Comparison of ENCODE assay signal across 8 cellular contexts in the genomic region with DNA sequence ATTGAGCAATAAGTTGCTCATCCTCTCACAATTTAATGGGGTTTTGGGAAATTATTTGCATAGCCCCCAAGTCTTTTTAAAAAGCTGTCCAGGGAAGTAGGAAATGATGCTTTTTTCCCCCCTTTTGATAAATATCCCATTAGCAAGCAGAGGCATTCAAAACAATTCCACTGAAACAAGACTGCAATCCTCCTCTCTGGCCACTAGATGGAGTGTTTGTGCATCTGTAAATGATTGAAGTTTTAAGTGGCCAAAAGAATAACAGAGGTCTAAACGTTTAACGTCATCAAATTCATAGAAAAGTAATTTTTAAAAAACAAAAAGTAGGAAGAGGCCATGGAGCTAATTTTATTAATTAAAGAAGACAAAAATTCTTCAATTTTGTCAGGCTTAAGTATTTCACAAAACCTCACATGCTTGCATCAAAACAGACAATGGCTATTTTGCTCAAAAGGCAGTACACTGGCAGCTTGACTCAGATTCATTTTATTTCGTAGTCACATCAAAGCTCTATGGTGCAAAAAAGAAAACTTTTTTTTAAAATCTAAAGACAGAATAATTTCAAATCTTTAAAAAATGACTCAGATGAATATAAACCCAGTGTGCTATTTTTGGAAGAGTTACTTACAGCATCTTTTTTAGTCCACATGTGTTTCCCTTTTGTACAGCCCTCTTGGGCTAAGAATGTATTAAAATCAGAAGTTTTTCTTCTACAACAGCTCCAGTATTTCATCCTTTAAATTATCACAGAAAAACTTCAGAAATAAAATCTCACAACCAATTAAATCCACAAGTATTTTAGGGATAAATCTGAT. TPM values are rescaled to one million over a fixed set of nuclear protein-coding genes. Genes with fewer than 3 reads are reported as not detected.
DNase-seq lines count a peak whose midpoint lies in the region; ATAC-seq and TF ChIP-seq lines count a peak whose summit lies in the region.

No MANE protein-coding gene starts in this region.

- TF ChIP-seq CTCF in brain (conservative IDR thresholded peaks at IDR 0.05) (peak; percentile 57 to 82), liver (IDR thresholded peaks at IDR 0.05; ENCODE audit: low read depth, low read length, missing input control) (peak; percentile 73)

- H3K9me3 ChIP-seq in liver (ENCODE audit: control insufficient read depth in 4 of 4, low read length in 3 of 4): no peaks in the 10 kb centered on the region

- H3K27me3 ChIP-seq in liver (ENCODE audit: control insufficient read depth in 4 of 4, insufficient read depth in 4 of 4, low read length in 3 of 4): no peaks in the 10 kb centered on the region

- H3K36me3 Mint-ChIP-seq in brain: peaks cover 64% of the 10 kb centered on the region

- no peak overlapping the region for H3K9ac ChIP-seq in liver (ENCODE audit: low read depth in 1 of 2, low read length in 2 of 2)

- H3K4me1 ChIP-seq in liver (ENCODE audit: control insufficient read depth in 4 of 4, insufficient read depth in 4 of 4, low read length in 3 of 4): no peaks in the 10 kb centered on the region

- H3K36me3 ChIP-seq in liver (ENCODE audit: control insufficient read depth in 4 of 4, insufficient read depth in 3 of 4, low read depth in 1 of 4, low read length in 3 of 4): peaks cover 6 to 43% (median 29%) of the 10 kb centered on the region in 4 donors

- H3K4me3 ChIP-seq in liver (ENCODE audit: low read depth in 1 of 3, low read length in 3 of 3): no peak overlapping the region

- H3K27ac Mint-ChIP-seq in brain: peak overlapping the region in 3 of 5 experiments; percentile 1 to 55 (median 4)

- no peak overlapping the region for H3K4me3 Mint-ChIP-seq in brain

- no peak overlapping the region for H3K27ac ChIP-seq in liver (ENCODE audit: low read depth in 1 of 2, low read length in 2 of 2)

- DNase-seq in NCI-H1436 (lab: John Stamatoyannopoulos, UW): peak; percentile 60
- DNase-seq in NCI-H1436 treated with DMSO at 0.1 percent for 48 hours (lab: John Stamatoyannopoulos, UW): no peak
- DNase-seq in NCI-H748 (lab: John Stamatoyannopoulos, UW; ENCODE audit: unreplicated experiment): peak; percentile 39
- no peak for DNase-seq in ecto neural progenitor cell (ENCODE audit: low spot score)

- H3K9me3 Mint-ChIP-seq in brain: no peaks in the 10 kb centered on the region

- TF ChIP-seq RAD21 in liver (IDR thresholded peaks at IDR 0.05): peak; percentile 71 to 82

- H3K27me3 Mint-ChIP-seq in brain: no peaks in the 10 kb centered on the region

- ATAC-seq in GM19372 (IDR thresholded peaks at IDR 0.05; ENCODE audit: low read depth, unreplicated experiment) (peak; percentile 86), HG03432 (IDR thresholded peaks at IDR 0.05; ENCODE audit: unreplicated experiment) (peak; percentile 89)

- peaks cover 9% of the 10 kb centered on the region for H3K4me1 Mint-ChIP-seq in brain

- 21% methylated on average over 3 of the region's 3 CpGs for WGBS in liver

TF ChIP-seq in liver, 16 proteins besides CTCF, POLR2A, EP300 and RAD21:
- TF ChIP-seq, protein P1, sequence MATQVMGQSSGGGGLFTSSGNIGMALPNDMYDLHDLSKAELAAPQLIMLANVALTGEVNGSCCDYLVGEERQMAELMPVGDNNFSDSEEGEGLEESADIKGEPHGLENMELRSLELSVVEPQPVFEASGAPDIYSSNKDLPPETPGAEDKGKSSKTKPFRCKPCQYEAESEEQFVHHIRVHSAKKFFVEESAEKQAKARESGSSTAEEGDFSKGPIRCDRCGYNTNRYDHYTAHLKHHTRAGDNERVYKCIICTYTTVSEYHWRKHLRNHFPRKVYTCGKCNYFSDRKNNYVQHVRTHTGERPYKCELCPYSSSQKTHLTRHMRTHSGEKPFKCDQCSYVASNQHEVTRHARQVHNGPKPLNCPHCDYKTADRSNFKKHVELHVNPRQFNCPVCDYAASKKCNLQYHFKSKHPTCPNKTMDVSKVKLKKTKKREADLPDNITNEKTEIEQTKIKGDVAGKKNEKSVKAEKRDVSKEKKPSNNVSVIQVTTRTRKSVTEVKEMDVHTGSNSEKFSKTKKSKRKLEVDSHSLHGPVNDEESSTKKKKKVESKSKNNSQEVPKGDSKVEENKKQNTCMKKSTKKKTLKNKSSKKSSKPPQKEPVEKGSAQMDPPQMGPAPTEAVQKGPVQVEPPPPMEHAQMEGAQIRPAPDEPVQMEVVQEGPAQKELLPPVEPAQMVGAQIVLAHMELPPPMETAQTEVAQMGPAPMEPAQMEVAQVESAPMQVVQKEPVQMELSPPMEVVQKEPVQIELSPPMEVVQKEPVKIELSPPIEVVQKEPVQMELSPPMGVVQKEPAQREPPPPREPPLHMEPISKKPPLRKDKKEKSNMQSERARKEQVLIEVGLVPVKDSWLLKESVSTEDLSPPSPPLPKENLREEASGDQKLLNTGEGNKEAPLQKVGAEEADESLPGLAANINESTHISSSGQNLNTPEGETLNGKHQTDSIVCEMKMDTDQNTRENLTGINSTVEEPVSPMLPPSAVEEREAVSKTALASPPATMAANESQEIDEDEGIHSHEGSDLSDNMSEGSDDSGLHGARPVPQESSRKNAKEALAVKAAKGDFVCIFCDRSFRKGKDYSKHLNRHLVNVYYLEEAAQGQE (IDR thresholded peaks at IDR 0.05): no peak
- TF ChIP-seq NR2F2 (IDR thresholded peaks at IDR 0.05) (no peak), YY1 (IDR thresholded peaks at IDR 0.05) (no peak), GABPA (IDR thresholded peaks at IDR 0.05 in 1 of 2, conservative IDR thresholded peaks at IDR 0.05 in 1 of 2) (no peak), FOXA1 (IDR thresholded peaks at IDR 0.05) (no peak), EGR1 (IDR thresholded peaks at IDR 0.05; ENCODE audit: low read depth in 2 of 2) (no peak), TAF1 (conservative IDR thresholded peaks at IDR 0.05) (no peak), JUND (IDR thresholded peaks at IDR 0.05) (no peak), SP1 (IDR thresholded peaks at IDR 0.05) (no peak), RXRA (IDR thresholded peaks at IDR 0.05) (no peak)
- TF ChIP-seq, protein P2, sequence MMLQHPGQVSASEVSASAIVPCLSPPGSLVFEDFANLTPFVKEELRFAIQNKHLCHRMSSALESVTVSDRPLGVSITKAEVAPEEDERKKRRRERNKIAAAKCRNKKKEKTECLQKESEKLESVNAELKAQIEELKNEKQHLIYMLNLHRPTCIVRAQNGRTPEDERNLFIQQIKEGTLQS (IDR thresholded peaks at IDR 0.05): no peak
- TF ChIP-seq, protein P3, sequence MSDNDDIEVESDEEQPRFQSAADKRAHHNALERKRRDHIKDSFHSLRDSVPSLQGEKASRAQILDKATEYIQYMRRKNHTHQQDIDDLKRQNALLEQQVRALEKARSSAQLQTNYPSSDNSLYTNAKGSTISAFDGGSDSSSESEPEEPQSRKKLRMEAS (IDR thresholded peaks at IDR 0.05): no peak
- TF ChIP-seq, protein P4, sequence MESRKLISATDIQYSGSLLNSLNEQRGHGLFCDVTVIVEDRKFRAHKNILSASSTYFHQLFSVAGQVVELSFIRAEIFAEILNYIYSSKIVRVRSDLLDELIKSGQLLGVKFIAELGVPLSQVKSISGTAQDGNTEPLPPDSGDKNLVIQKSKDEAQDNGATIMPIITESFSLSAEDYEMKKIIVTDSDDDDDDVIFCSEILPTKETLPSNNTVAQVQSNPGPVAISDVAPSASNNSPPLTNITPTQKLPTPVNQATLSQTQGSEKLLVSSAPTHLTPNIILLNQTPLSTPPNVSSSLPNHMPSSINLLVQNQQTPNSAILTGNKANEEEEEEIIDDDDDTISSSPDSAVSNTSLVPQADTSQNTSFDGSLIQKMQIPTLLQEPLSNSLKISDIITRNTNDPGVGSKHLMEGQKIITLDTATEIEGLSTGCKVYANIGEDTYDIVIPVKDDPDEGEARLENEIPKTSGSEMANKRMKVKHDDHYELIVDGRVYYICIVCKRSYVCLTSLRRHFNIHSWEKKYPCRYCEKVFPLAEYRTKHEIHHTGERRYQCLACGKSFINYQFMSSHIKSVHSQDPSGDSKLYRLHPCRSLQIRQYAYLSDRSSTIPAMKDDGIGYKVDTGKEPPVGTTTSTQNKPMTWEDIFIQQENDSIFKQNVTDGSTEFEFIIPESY (IDR thresholded peaks at IDR 0.05): no peak

RNA-seq across cellular contexts. Expression of a gene that starts 17.8 kb away (rescaled TPM):
- polyA plus RNA-seq in brain (ENCODE audit: insufficient read depth, low read depth, low replicate concordance) (22.4 TPM), liver (10 to 100 TPM in 1 of 2 donors, 1 to 10 TPM in 1; 9.4 to 10.9 TPM)
- total RNA-seq in liver: 10 to 100 TPM; 22.4 to 39.5 TPM

Comparison
In these comparisons a context has a peak if more than half of its experiments do, and no peak if none do; other contexts are left out.
1. DNase-seq: peak in NCI-H1436 (single experiment) and NCI-H748 (single experiment); none in NCI-H1436 treated with DMSO at 0.1 percent for 48 hours (single experiment) and ecto neural progenitor cell (single experiment).